Comparison of ENCODE assay signal across 8 cellular contexts in the genomic region with DNA sequence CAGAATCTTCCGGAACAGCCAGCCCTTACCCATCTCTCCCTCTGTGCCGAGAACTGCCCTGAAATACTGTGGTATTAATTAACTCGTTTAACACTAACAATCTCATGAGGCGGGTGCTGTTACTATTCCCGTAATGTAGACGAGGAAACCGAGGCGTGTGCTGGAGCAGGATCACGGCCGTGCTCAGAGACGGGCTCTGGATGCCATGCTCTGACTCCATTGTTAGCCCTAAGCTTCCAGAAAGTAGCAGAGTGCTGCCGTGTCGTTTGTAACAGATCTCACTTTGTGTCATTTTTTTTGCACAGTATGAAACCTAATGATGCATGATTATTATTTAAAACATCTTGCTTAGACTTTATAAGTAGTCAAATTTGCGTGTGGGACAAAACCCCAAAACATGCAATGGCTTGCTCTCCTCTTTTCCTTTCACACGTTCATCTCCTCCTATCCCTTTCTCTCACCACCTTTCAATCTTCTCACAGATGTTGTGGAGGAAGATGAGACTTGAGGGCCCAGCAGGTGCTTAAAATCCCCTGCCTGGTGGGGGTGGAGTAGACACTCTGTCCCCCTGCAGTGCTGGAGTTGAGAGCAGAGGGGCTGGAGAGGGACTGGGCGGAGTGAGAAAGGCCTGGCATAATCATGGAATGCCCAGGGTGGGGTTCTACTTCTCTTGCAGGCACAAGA. TPM values are rescaled to one million over a fixed set of nuclear protein-coding genes. Genes with fewer than 3 reads are reported as not detected.
DNase-seq lines count a peak whose midpoint lies in the region; ATAC-seq and TF ChIP-seq lines count a peak whose summit lies in the region.

No MANE protein-coding gene starts in this region.

- no peak overlapping the region for H3K27ac ChIP-seq in skeletal muscle tissue (ENCODE audit: low read depth, low read length)

- H3K36me3 Mint-ChIP-seq in activated CD8-positive, alpha-beta T cell treated with anti-CD3 and anti-CD28 coated beads for 36 hours (ENCODE audit: low read depth), result peaks cover 62% of the 10 kb centered on the region

- peak overlapping the region; percentile 67 to 78 (median 73) for H3K4me3 ChIP-seq in skeletal muscle tissue (ENCODE audit: low read length in 3 of 3)

- peaks cover 48% of the 10 kb centered on the region for H3K4me1 Mint-ChIP-seq in activated CD8-positive, alpha-beta T cell treated with anti-CD3 and anti-CD28 coated beads for 36 hours (ENCODE audit: low read depth)

- no peaks in the 10 kb centered on the region for H3K27me3 Mint-ChIP-seq in activated CD8-positive, alpha-beta T cell treated with anti-CD3 and anti-CD28 coated beads for 36 hours

- peak overlapping the region in 2 of 3 donors; percentile 53 to 79 for H3K9ac ChIP-seq in skeletal muscle tissue (ENCODE audit: low read depth in 1 of 3, low read length in 3 of 3)

- intact Hi-C loops in activated CD8-positive, alpha-beta T cell treated with anti-CD3 and anti-CD28 coated beads for 36 hours (cut with micrococcal nuclease), result no loop called here
- intact Hi-C loops in left cardiac atrium (cut with DNase I), result no loop called here

- no peak for TF ChIP-seq CTCF in activated CD8-positive, alpha-beta T cell treated with anti-CD3 and anti-CD28 coated beads for 36 hours (IDR thresholded peaks at IDR 0.05)

- H3K4me1 ChIP-seq in skeletal muscle tissue (ENCODE audit: control insufficient read depth in 3 of 3, insufficient read depth in 3 of 3, low read length in 3 of 3), result peaks cover 4 to 9% (median 8%) of the 10 kb centered on the region in 3 donors

- ATAC-seq in HG03342 (IDR thresholded peaks at IDR 0.05; ENCODE audit: unreplicated experiment) (peak; percentile 25), left cardiac atrium (peak; percentile 12 to 37), GM21825 (IDR thresholded peaks at IDR 0.05; ENCODE audit: unreplicated experiment) (no peak)
- peak; percentile 18 for ATAC-seq in activated CD8-positive, alpha-beta T cell treated with anti-CD3 and anti-CD28 coated beads for 36 hours

- POLR2A ChIA-PET in activated CD8-positive, alpha-beta T cell treated with anti-CD3 and anti-CD28 coated beads for 36 hours (lab: Charles Lee), result interaction anchor here (0.7 to 3.8 kb wide), 6 partner anchors 13 to 83 kb away, joined by 3 to 19 read pairs (median 6); partner anchors contain the start of gene REPIN1

- peak overlapping the region; percentile 99 for H3K27ac Mint-ChIP-seq in activated CD8-positive, alpha-beta T cell treated with anti-CD3 and anti-CD28 coated beads for 36 hours

- H3K36me3 ChIP-seq in skeletal muscle tissue (ENCODE audit: control insufficient read depth in 3 of 3, insufficient read depth in 3 of 3, low read length in 3 of 3), result no peaks in the 10 kb centered on the region

- CTCF ChIA-PET in activated CD8-positive, alpha-beta T cell treated with anti-CD3 and anti-CD28 coated beads for 36 hours (lab: Charles Lee), result no interaction called here

- DNase-seq in NCI-H2081 (lab: John Stamatoyannopoulos, UW), result peak; percentile 20 to 71
- DNase-seq in NCI-H2081 treated with DMSO at 0.1 percent for 48 hours (lab: John Stamatoyannopoulos, UW), result no peak
- DNase-seq in activated CD8-positive, alpha-beta T cell treated with anti-CD3 and anti-CD28 coated beads for 36 hours, result no peak
- no peak for DNase-seq in left cardiac atrium
- DNase-seq in NCI-H1694 treated with DMSO at 0.1 percent for 48 hours (lab: John Stamatoyannopoulos, UW), result no peak

- peak overlapping the region; percentile 95 for H3K4me3 Mint-ChIP-seq in activated CD8-positive, alpha-beta T cell treated with anti-CD3 and anti-CD28 coated beads for 36 hours

- no peaks in the 10 kb centered on the region for H3K9me3 ChIP-seq in skeletal muscle tissue (ENCODE audit: control insufficient read depth in 3 of 3, low read length in 3 of 3)

- peaks cover 5 to 9% (median 9%) of the 10 kb centered on the region in 3 donors for H3K27me3 ChIP-seq in skeletal muscle tissue (ENCODE audit: control insufficient read depth in 3 of 3, insufficient read depth in 3 of 3, low read length in 3 of 3)

- H3K9me3 Mint-ChIP-seq in activated CD8-positive, alpha-beta T cell treated with anti-CD3 and anti-CD28 coated beads for 36 hours, result no peaks in the 10 kb centered on the region

RNA-seq across cellular contexts. Expression of gene ACTR3C, which starts 0.5 kb away (rescaled TPM):
- 1 to 10 TPM; 2.6 to 2.9 TPM for total RNA-seq in activated CD8-positive, alpha-beta T cell treated with anti-CD3 and anti-CD28 coated beads for 36 hours
- total RNA-seq in left cardiac atrium, result 1 to 10 TPM; 3.7 to 4.9 TPM
- total RNA-seq in skeletal muscle tissue, result 1.6 TPM

RNA-seq across cellular contexts. Expression of gene LRRC61, which starts 0.7 kb away (rescaled TPM):
- total RNA-seq in activated CD8-positive, alpha-beta T cell treated with anti-CD3 and anti-CD28 coated beads for 36 hours, result 10 to 100 TPM; 21.8 to 21.9 TPM
- total RNA-seq in left cardiac atrium (1 to 10 TPM; 4.3 to 5.7 TPM), skeletal muscle tissue (5.7 TPM)

RNA-seq across cellular contexts. Expression of gene RARRES2, which starts 17.6 kb away (rescaled TPM):
- not detected for total RNA-seq in activated CD8-positive, alpha-beta T cell treated with anti-CD3 and anti-CD28 coated beads for 36 hours
- total RNA-seq in left cardiac atrium (100 to 1,000 TPM in 1 of 2 donors, 10 to 100 TPM in 1; 86.4 to 178 TPM), skeletal muscle tissue (54.3 TPM)

RNA-seq across cellular contexts. Expression of gene REPIN1, which starts 44.8 kb away (rescaled TPM):
- 10 to 100 TPM; 56.0 to 59.2 TPM for total RNA-seq in activated CD8-positive, alpha-beta T cell treated with anti-CD3 and anti-CD28 coated beads for 36 hours
- 100 to 1,000 TPM; 100 to 108 TPM for total RNA-seq in left cardiac atrium
- 31.3 TPM for total RNA-seq in skeletal muscle tissue

RNA-seq across cellular contexts. Expression of gene ZNF775, which starts 55.3 kb away (rescaled TPM):
- 1 to 10 TPM; 4.7 to 4.9 TPM for total RNA-seq in activated CD8-positive, alpha-beta T cell treated with anti-CD3 and anti-CD28 coated beads for 36 hours
- total RNA-seq in left cardiac atrium (1 to 10 TPM; 3.8 to 4.2 TPM), skeletal muscle tissue (6.8 TPM)

Comparison
In these comparisons a context has a peak if more than half of its experiments do, and no peak if none do; other contexts are left out.
1. DNase-seq: peak in NCI-H2081 (2 of 2); none in NCI-H2081 treated with DMSO at 0.1 percent for 48 hours (single experiment), activated CD8-positive, alpha-beta T cell treated with anti-CD3 and anti-CD28 coated beads for 36 hours (single experiment), left cardiac atrium (single experiment) and NCI-H1694 treated with DMSO at 0.1 percent for 48 hours (single experiment).
2. RNA of gene RARRES2, which starts 17.6 kb away (total RNA-seq): 86.4 to 178 TPM in left cardiac atrium and 54.3 TPM in skeletal muscle tissue (single experiment); not detected in activated CD8-positive, alpha-beta T cell treated with anti-CD3 and anti-CD28 coated beads for 36 hours; every median in the first group is over 10 times any median in the second.